ENCODE assay signal across 8 cellular contexts in genomic region chr15:99476413-99477222, GRCh38.
DNase-seq lines count a peak whose midpoint lies in the region; ATAC-seq and TF ChIP-seq lines count a peak whose summit lies in the region.

No MANE protein-coding gene starts in this region.

- H3K4me1 ChIP-seq in left lung: peaks cover 12 to 59% of the 10 kb centered on the region in 2 donors

- H3K36me3 Mint-ChIP-seq in MCF 10A (ENCODE audit: insufficient read depth, unreplicated experiment): peaks cover 4% of the 10 kb centered on the region

- H3K4me3 Mint-ChIP-seq in MCF 10A (ENCODE audit: unreplicated experiment): peak overlapping the region; percentile 61

- BruUV-seq in MCF 10A (replicated peaks; lab: Mats Ljungman, UMichigan): no TSS peak

- in situ Hi-C loops in G401 (cut with HindIII; ENCODE audit: low sequenced_read_pairs): no loop called here

- no peaks in the 10 kb centered on the region for H3K9me3 ChIP-seq in left lung

- TF ChIP-seq CTCF in MCF 10A (IDR thresholded peaks at IDR 0.05; ENCODE audit: unreplicated experiment): no peak
- no peak for TF ChIP-seq CTCF in left lung (IDR thresholded peaks at IDR 0.05)

- intact Hi-C loops in MCF 10A (cut with micrococcal nuclease) (loop anchor here (1.0 to 2.0 kb wide), 3 partner anchors 22 to 89 kb away; partner anchors contain the start of gene MEF2A), left lung (cut with DNase I) (no loop called here)

- peak overlapping the region; percentile 48 to 68 for H3K27ac ChIP-seq in left lung
- peak overlapping the region; percentile 11 for H3K27ac ChIP-seq in substantia nigra (ENCODE audit: low read depth, low read length, poor library complexity, severe bottlenecking)

- DNase-seq in G401 (ENCODE audit: low spot score) (peak; percentile 74), MCF 10A (ENCODE audit: unreplicated experiment) (peak; percentile 97), left lung (peak; percentile 66 to 87), substantia nigra (lab: John Stamatoyannopoulos, UW) (peak in 23 of 49 donors; percentile 12 to 65 (median 32)), HUDEP-2 (lab: John Stamatoyannopoulos, UW; ENCODE audit: unreplicated experiment in 76 of 76) (no peak)

- no peaks in the 10 kb centered on the region for H3K27me3 ChIP-seq in left lung

- H3K4me1 Mint-ChIP-seq in MCF 10A (ENCODE audit: insufficient read depth, unreplicated experiment): peaks cover 13% of the 10 kb centered on the region

- CTCF ChIA-PET in MCF 10A (lab: Yijun Ruan, JAX): interaction anchor here (0.8 to 1.8 kb wide), 7 partner anchors 29 to 228 kb away, joined by 3 to 7 read pairs (median 4); no protein-coding TSS in a partner anchor

- no peaks in the 10 kb centered on the region for H3K9me3 Mint-ChIP-seq in MCF 10A (ENCODE audit: unreplicated experiment)

- no peaks in the 10 kb centered on the region for H3K36me3 ChIP-seq in left lung

- H3K4me3 ChIP-seq in left lung: no peak overlapping the region

- POLR2A ChIA-PET in MCF 10A (lab: Yijun Ruan, JAX): interaction anchor here (0.6 to 3.1 kb wide), 24 partner anchors 8 to 255 kb away, joined by 3 to 19 read pairs (median 4); partner anchors contain the start of gene MEF2A

- ATAC-seq in HG02610 (IDR thresholded peaks at IDR 0.05; ENCODE audit: unreplicated experiment): peak; percentile 62
- ATAC-seq in left lung: peak; percentile 75
- ATAC-seq in GM21723 (IDR thresholded peaks at IDR 0.05; ENCODE audit: unreplicated experiment): no peak

- no peaks in the 10 kb centered on the region for H3K27me3 Mint-ChIP-seq in MCF 10A (ENCODE audit: insufficient read depth, unreplicated experiment)

- H3K27ac Mint-ChIP-seq in MCF 10A (ENCODE audit: low read depth, unreplicated experiment): peak overlapping the region; percentile 73

TF ChIP-seq in PFSK-1, 5 proteins besides CTCF, POLR2A, EP300 and RAD21:
- TF ChIP-seq TAF1 (IDR thresholded peaks at IDR 0.05; ENCODE audit: borderline replicate concordance, insufficient read depth, low read length): peak; percentile 51; the same call in 1 of the 2 replicates
- TF ChIP-seq FOXP2 (optimal IDR thresholded peaks at IDR 0.05; ENCODE audit: borderline replicate concordance, extremely low read depth, extremely low read length, insufficient read depth): no peak

Comparison
In these comparisons a context has a peak if more than half of its experiments do, and no peak if none do; other contexts are left out.
1. DNase-seq: peak in G401 (single experiment), MCF 10A (single experiment) and left lung (2 of 2); none in HUDEP-2 (0 of 76).